ENCODE assay signal across 8 cellular contexts in genomic region chr13:113153810-113154748, GRCh38. TPM values are rescaled to one million over a fixed set of nuclear protein-coding genes. Genes with fewer than 3 reads are reported as not detected.
DNase-seq lines count a peak whose midpoint lies in the region; ATAC-seq and TF ChIP-seq lines count a peak whose summit lies in the region.

No MANE protein-coding gene starts in this region.

- H3K36me3 ChIP-seq in Panc1 (ENCODE audit: control insufficient read depth, insufficient read depth, low read length), result no peaks in the 10 kb centered on the region

- TF ChIP-seq CTCF in Panc1 (IDR thresholded peaks at IDR 0.05) (no peak), nephron (IDR thresholded peaks at IDR 0.05; ENCODE audit: unreplicated experiment in 3 of 3) (no peak)

- H3K9me3 Mint-ChIP-seq in nephron, result no peaks in the 10 kb centered on the region
- peaks cover 21 to 24% of the 10 kb centered on the region in 2 donors for H3K9me3 Mint-ChIP-seq in stimulated activated naive CD8-positive, alpha-beta T cell treated with anti-CD3 and anti-CD28 coated beads, Interleukin-15, amount 100 ng/mL, for 72 hours

- CTCF ChIA-PET in Panc1 (lab: Charles Lee), result interaction anchor here (0.6 kb wide), 1 partner anchor 135 kb away, joined by 3 read pairs; no protein-coding TSS in a partner anchor

- POLR2A ChIA-PET in Panc1 (lab: Charles Lee), result no interaction called here

- ATAC-seq in HG03442 (IDR thresholded peaks at IDR 0.05; ENCODE audit: unreplicated experiment) (peak; percentile 59), Panc1 (peak; percentile 67)
- peak; percentile 53 for ATAC-seq in stimulated activated naive CD8-positive, alpha-beta T cell treated with anti-CD3 and anti-CD28 coated beads, Interleukin-15, amount 100 ng/mL, for 72 hours

- H3K27ac ChIP-seq in Panc1 (ENCODE audit: low read length), result peak overlapping the region; percentile 79

- no peaks in the 10 kb centered on the region for H3K36me3 Mint-ChIP-seq in nephron (ENCODE audit: low read depth)

- in situ Hi-C loops in Panc1 (cut with HindIII; ENCODE audit: low pct_unique_long_range_greater_than_20kb, low sequenced_read_pairs), result no loop called here

- BruUV-seq in Panc1 (replicated peaks; lab: Mats Ljungman, UMichigan), result no TSS peak

- H3K27me3 Mint-ChIP-seq in nephron (ENCODE audit: low read depth), result peaks cover 15% of the 10 kb centered on the region
- peaks cover 25% of the 10 kb centered on the region for H3K27me3 Mint-ChIP-seq in stimulated activated naive CD8-positive, alpha-beta T cell treated with anti-CD3 and anti-CD28 coated beads, Interleukin-15, amount 100 ng/mL, for 72 hours

- H3K4me3 ChIP-seq in Panc1 (ENCODE audit: low read depth in 2 of 2, low read length in 2 of 2), result peak overlapping the region; percentile 38 to 64

- H3K27ac Mint-ChIP-seq in nephron, result peak overlapping the region; percentile 56 to 94 (median 82)
- peak overlapping the region in 1 of 2 donors; percentile 56 for H3K27ac Mint-ChIP-seq in stimulated activated naive CD8-positive, alpha-beta T cell treated with anti-CD3 and anti-CD28 coated beads, Interleukin-15, amount 100 ng/mL, for 72 hours

- intact Hi-C loops in Panc1 (cut with micrococcal nuclease; ENCODE audit: unreplicated experiment), result no loop called here

- no peaks in the 10 kb centered on the region for H3K4me1 ChIP-seq in Panc1 (ENCODE audit: control insufficient read depth, insufficient read depth, low read length)

- H3K9me3 ChIP-seq in Panc1 (ENCODE audit: control insufficient read depth, insufficient read depth, low read depth, low read length), result no peaks in the 10 kb centered on the region

- H3K27me3 ChIP-seq in Panc1 (ENCODE audit: control insufficient read depth, insufficient read depth, low read length), result no peaks in the 10 kb centered on the region

- peaks cover 23% of the 10 kb centered on the region for H3K4me1 Mint-ChIP-seq in nephron
- H3K4me1 Mint-ChIP-seq in stimulated activated naive CD8-positive, alpha-beta T cell treated with anti-CD3 and anti-CD28 coated beads, Interleukin-15, amount 100 ng/mL, for 72 hours, result peaks cover 28% of the 10 kb centered on the region

- DNase-seq in SHP77 (lab: John Stamatoyannopoulos, UW) (peak; percentile 52 to 77), SHP77 treated with DMSO at 0.1 percent for 48 hours (lab: John Stamatoyannopoulos, UW) (no peak), Panc1 (ENCODE audit: low read depth, low spot score) (no peak), activated gamma-delta T cell (lab: John Stamatoyannopoulos, UW) (peak; percentile 83), fibroblast of the conjunctiva (ENCODE audit: low read depth) (peak; percentile 33)
- DNase-seq in stimulated activated naive CD8-positive, alpha-beta T cell treated with anti-CD3 and anti-CD28 coated beads, Interleukin-15, amount 100 ng/mL, for 72 hours, result peak in 1 of 2 donors; percentile 37

- peak overlapping the region; percentile 78 to 79 (median 78) for H3K4me3 Mint-ChIP-seq in nephron
- peak overlapping the region; percentile 74 to 77 for H3K4me3 Mint-ChIP-seq in stimulated activated naive CD8-positive, alpha-beta T cell treated with anti-CD3 and anti-CD28 coated beads, Interleukin-15, amount 100 ng/mL, for 72 hours

RNA-seq across cellular contexts. Expression of gene PROZ, which starts 4.4 kb away (rescaled TPM):
- not detected for total RNA-seq in Panc1 (2021; ENCODE audit: unreplicated experiment)
- polyA plus RNA-seq in Panc1 (2012; ENCODE audit: insufficient read length), result 0.29 TPM

RNA-seq across cellular contexts. Expression of gene F10, which starts 31.5 kb away (rescaled TPM):
- 0.18 TPM for total RNA-seq in Panc1 (2021; ENCODE audit: unreplicated experiment)
- polyA plus RNA-seq in Panc1 (2012; ENCODE audit: insufficient read length), result 0.61 TPM

RNA-seq across cellular contexts. Expression of gene F7, which starts 48.5 kb away (rescaled TPM):
- not detected for total RNA-seq in Panc1 (2021; ENCODE audit: unreplicated experiment)
- polyA plus RNA-seq in Panc1 (2012; ENCODE audit: insufficient read length), result not detected

RNA-seq across cellular contexts. Expression of gene PCID2, which starts 54.4 kb away (rescaled TPM):
- total RNA-seq in Panc1 (2021; ENCODE audit: unreplicated experiment), result 39.7 TPM
- 24.5 TPM for polyA plus RNA-seq in Panc1 (2012; ENCODE audit: insufficient read length)

RNA-seq across cellular contexts. Expression of gene CUL4A, which starts 55.3 kb away (rescaled TPM):
- total RNA-seq in Panc1 (2021; ENCODE audit: unreplicated experiment), result 80.8 TPM
- 52.9 TPM for polyA plus RNA-seq in Panc1 (2012; ENCODE audit: insufficient read length)

Comparison
In these comparisons a context has a peak if more than half of its experiments do, and no peak if none do; other contexts are left out.
1. DNase-seq: peak in SHP77 (2 of 2), activated gamma-delta T cell (single experiment) and fibroblast of the conjunctiva (single experiment); none in SHP77 treated with DMSO at 0.1 percent for 48 hours (single experiment) and Panc1 (single experiment).
2. Peak in every context shown above with its lines, with median percentiles within 50 percentile points of each other: ATAC-seq.